2 cellular contexts compared by ENCODE assay signal in genomic region chr7:106517508-106517907, GRCh38.
TF ChIP-seq lines count a peak whose summit lies in the region.

No MANE protein-coding gene starts in this region.

TF ChIP-seq in K562, 482 proteins besides CTCF, POLR2A, EP300 and RAD21:
- TF ChIP-seq TRIM28 (IDR thresholded peaks at IDR 0.05): peak; percentile 31; the same call in 1 of the 2 replicates
- TF ChIP-seq CGGBP1 (CRISPR knock-in tag; IDR thresholded peaks at IDR 0.05): no peak
- peak in 1 of 2 experiments; percentile 56; a peak in 2 of 4 replicates for TF ChIP-seq TRIM24 (IDR thresholded peaks at IDR 0.05)
- no peak for TF ChIP-seq ZNF121 (CRISPR knock-in tag; conservative IDR thresholded peaks at IDR 0.05)
- 0 out of 2 replicates have a peak, but pooled peaks have one; percentile 78 for TF ChIP-seq ZNF766 (CRISPR knock-in tag; conservative IDR thresholded peaks at IDR 0.05)
- no peak; the same call in 1 of the 2 replicates for TF ChIP-seq EP400 (IDR thresholded peaks at IDR 0.05)
- TF ChIP-seq NCOA1 (IDR thresholded peaks at IDR 0.05; ENCODE audit: low read depth): no peak
- TF ChIP-seq ZNF133 (CRISPR knock-in tag; IDR thresholded peaks at IDR 0.05): no peak
- peak in 1 of 2 experiments; percentile 60; a peak in 1 of 3 replicates for TF ChIP-seq CBX3 (IDR thresholded peaks at IDR 0.05; ENCODE audit: borderline replicate concordance in 1 of 2, low read length in 2 of 2)
- TF ChIP-seq CCAR2 (IDR thresholded peaks at IDR 0.05; ENCODE audit: low read depth, low read length): no peak
- TF ChIP-seq NR3C1 (CRISPR knock-in tag; IDR thresholded peaks at IDR 0.05): no peak
- no peak for TF ChIP-seq ELF1 (tag; IDR thresholded peaks at IDR 0.05)
- TF ChIP-seq KDM5B (IDR thresholded peaks at IDR 0.05; ENCODE audit: insufficient replicate concordance, low read depth, low read length): no peak
- peak; percentile 90 for TF ChIP-seq ZFP36 (IDR thresholded peaks at IDR 0.05; ENCODE audit: low read depth, low read length, partially characterized antibody)
- 0 out of 4 replicates have a peak, but pooled peaks of 1 of the 2 experiments have one; percentile 29 for TF ChIP-seq MNT (conservative IDR thresholded peaks at IDR 0.05)
- no peak for TF ChIP-seq CC2D1A (IDR thresholded peaks at IDR 0.05)

TF ChIP-seq in H1, 55 proteins besides CTCF, POLR2A, EP300 and RAD21:
- TF ChIP-seq RXRA (IDR thresholded peaks at IDR 0.05; ENCODE audit: insufficient read depth, low read depth, low read length): no peak
- no peak for TF ChIP-seq POU5F1 (IDR thresholded peaks at IDR 0.05; ENCODE audit: low read depth, low read length)
- no peak for TF ChIP-seq GABPA (IDR thresholded peaks at IDR 0.05; ENCODE audit: borderline replicate concordance, insufficient read depth, low read length)
- no peak for TF ChIP-seq RNF2 (IDR thresholded peaks at IDR 0.05; ENCODE audit: borderline replicate concordance, low read depth, low read length, missing control alignments, poor library complexity, severe bottlenecking)
- TF ChIP-seq SUZ12 (IDR thresholded peaks at IDR 0.05; ENCODE audit: low read length): no peak
- no peak for TF ChIP-seq ZNF274 (IDR thresholded peaks at IDR 0.05; ENCODE audit: borderline replicate concordance, extremely low read depth, low read length)
- TF ChIP-seq KDM4A (IDR thresholded peaks at IDR 0.05; ENCODE audit: low read depth, low read length, severe bottlenecking): no peak
- no peak for TF ChIP-seq TEAD4 (IDR thresholded peaks at IDR 0.05; ENCODE audit: low read depth, low read length)
- TF ChIP-seq SAP30 (IDR thresholded peaks at IDR 0.05; ENCODE audit: insufficient read depth, insufficient replicate concordance, low read length): no peak
- TF ChIP-seq TAF7 (optimal IDR thresholded peaks at IDR 0.05; ENCODE audit: borderline replicate concordance, low read depth, low read length): no peak
- TF ChIP-seq KDM5A (IDR thresholded peaks at IDR 0.05; ENCODE audit: low read length): no peak
- TF ChIP-seq GTF2F1 (IDR thresholded peaks at IDR 0.05; ENCODE audit: borderline replicate concordance, low read depth, low read length): no peak
- TF ChIP-seq SIX5 (IDR thresholded peaks at IDR 0.05; ENCODE audit: low read depth, low read length): no peak
- TF ChIP-seq SP2 (IDR thresholded peaks at IDR 0.05; ENCODE audit: low read length): no peak
- no peak for TF ChIP-seq BACH1 (IDR thresholded peaks at IDR 0.05; ENCODE audit: low read length)
- no peak for TF ChIP-seq JUN (IDR thresholded peaks at IDR 0.05; ENCODE audit: low read depth, low read length)
- TF ChIP-seq NANOG (IDR thresholded peaks at IDR 0.05; ENCODE audit: insufficient read depth, low read depth, low read length, poor library complexity, severe bottlenecking): no peak
